1 cellular context compared by ENCODE assay signal in the genomic region with DNA sequence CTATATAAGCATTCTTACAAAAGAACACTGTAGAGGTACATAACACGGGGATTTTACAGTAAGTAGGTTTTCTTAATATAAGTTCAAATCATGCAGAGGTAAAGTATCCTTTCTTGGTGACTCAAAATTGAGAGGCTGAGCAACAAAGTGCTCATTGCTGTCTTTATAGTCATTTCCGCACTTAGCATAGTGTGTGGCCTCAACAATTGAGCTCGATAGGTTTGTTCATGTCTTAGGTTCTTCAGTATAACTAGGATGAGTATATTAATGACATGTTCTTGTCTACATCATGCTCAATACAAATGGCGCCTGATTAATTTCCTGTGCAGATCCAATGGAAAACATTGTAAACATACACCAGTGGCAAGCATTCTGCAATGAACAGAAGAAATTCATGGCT.
TF ChIP-seq lines count a peak whose summit lies in the region.

No MANE protein-coding gene starts in this region.

TF ChIP-seq in K562, 482 proteins besides CTCF, POLR2A, EP300 and RAD21 (continued from another document):
- no peak for TF ChIP-seq ZNF407 (IDR thresholded peaks at IDR 0.05; ENCODE audit: low read depth)
- no peak for TF ChIP-seq MITF (IDR thresholded peaks at IDR 0.05)
- TF ChIP-seq PREB (CRISPR knock-in tag; IDR thresholded peaks at IDR 0.05), result no peak
- TF ChIP-seq ZFP1 (CRISPR knock-in tag; IDR thresholded peaks at IDR 0.05), result no peak
- TF ChIP-seq ZBTB26 (CRISPR knock-in tag; IDR thresholded peaks at IDR 0.05), result no peak
- TF ChIP-seq ZNF263 (CRISPR knock-in tag; IDR thresholded peaks at IDR 0.05; ENCODE audit: borderline replicate concordance), result no peak
- no peak for TF ChIP-seq CHD1 (IDR thresholded peaks at IDR 0.05; ENCODE audit: low read length)
- no peak for TF ChIP-seq NELFE (IDR thresholded peaks at IDR 0.05; ENCODE audit: insufficient read depth, insufficient read length)
- no peak for TF ChIP-seq TOE1 (IDR thresholded peaks at IDR 0.05; ENCODE audit: borderline replicate concordance)
- no peak for TF ChIP-seq TOE1 (CRISPR knock-in tag; IDR thresholded peaks at IDR 0.05; ENCODE audit: borderline replicate concordance, low read depth)
- TF ChIP-seq PATZ1 (CRISPR knock-in tag; IDR thresholded peaks at IDR 0.05; ENCODE audit: borderline replicate concordance), result no peak
- no peak for TF ChIP-seq LEF1 (IDR thresholded peaks at IDR 0.05)
